3 cellular contexts compared by ENCODE assay signal in the genomic region with DNA sequence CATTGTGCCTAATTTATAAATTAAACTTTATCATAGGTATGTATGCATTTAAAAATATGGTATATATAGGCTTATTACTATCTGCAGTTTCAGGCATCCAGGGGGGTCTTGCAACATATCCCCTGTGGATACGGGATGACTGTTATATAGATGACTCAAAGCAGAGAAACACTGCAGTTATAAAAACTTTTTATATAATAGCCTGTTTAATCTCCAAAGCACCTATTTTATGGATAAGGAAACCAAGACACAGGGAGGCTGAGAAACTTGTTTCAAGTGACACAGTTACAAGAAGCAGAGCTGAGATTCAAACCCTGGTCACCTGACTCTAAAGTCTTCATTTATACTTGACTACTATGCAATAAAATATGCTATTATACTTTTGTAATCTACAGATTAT.
TF ChIP-seq lines count a peak whose summit lies in the region.

No MANE protein-coding gene starts in this region.

TF ChIP-seq in SK-N-SH, 30 proteins besides CTCF, POLR2A, EP300 and RAD21 (continued from another document):
- TF ChIP-seq, protein P1, sequence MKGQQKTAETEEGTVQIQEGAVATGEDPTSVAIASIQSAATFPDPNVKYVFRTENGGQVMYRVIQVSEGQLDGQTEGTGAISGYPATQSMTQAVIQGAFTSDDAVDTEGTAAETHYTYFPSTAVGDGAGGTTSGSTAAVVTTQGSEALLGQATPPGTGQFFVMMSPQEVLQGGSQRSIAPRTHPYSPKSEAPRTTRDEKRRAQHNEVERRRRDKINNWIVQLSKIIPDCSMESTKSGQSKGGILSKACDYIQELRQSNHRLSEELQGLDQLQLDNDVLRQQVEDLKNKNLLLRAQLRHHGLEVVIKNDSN (IDR thresholded peaks at IDR 0.05; ENCODE audit: borderline replicate concordance, low read depth), result no peak
- TF ChIP-seq TCF12 (IDR thresholded peaks at IDR 0.05) (no peak), MEF2A (IDR thresholded peaks at IDR 0.05; ENCODE audit: borderline replicate concordance, low read depth) (no peak), CHD2 (IDR thresholded peaks at IDR 0.05; ENCODE audit: low read length, partially characterized antibody) (no peak)

TF ChIP-seq in SK-N-SH treated with all-trans-retinoic acid at 6 μM for 48 hours, 23 proteins besides CTCF, POLR2A, EP300 and RAD21 (continued from another document):
- TF ChIP-seq, protein P2, sequence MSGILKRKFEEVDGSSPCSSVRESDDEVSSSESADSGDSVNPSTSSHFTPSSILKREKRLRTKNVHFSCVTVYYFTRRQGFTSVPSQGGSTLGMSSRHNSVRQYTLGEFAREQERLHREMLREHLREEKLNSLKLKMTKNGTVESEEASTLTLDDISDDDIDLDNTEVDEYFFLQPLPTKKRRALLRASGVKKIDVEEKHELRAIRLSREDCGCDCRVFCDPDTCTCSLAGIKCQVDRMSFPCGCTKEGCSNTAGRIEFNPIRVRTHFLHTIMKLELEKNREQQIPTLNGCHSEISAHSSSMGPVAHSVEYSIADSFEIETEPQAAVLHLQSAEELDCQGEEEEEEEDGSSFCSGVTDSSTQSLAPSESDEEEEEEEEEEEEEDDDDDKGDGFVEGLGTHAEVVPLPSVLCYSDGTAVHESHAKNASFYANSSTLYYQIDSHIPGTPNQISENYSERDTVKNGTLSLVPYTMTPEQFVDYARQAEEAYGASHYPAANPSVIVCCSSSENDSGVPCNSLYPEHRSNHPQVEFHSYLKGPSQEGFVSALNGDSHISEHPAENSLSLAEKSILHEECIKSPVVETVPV (CRISPR knock-in tag; IDR thresholded peaks at IDR 0.05), result no peak
- TF ChIP-seq GLIS3 (CRISPR knock-in tag; IDR thresholded peaks at IDR 0.05), result no peak
TF ChIP-seq in SK-N-SH treated with all-trans-retinoic acid at 6 μM for 48 hours: peak in this region for 0.

TF ChIP-seq in endothelial cell of umbilical vein, 7 proteins besides CTCF, POLR2A, EP300 and RAD21:
- TF ChIP-seq, protein P3, sequence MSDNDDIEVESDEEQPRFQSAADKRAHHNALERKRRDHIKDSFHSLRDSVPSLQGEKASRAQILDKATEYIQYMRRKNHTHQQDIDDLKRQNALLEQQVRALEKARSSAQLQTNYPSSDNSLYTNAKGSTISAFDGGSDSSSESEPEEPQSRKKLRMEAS (IDR thresholded peaks at IDR 0.05; ENCODE audit: insufficient read depth, insufficient read length), result no peak
- TF ChIP-seq FOS (IDR thresholded peaks at IDR 0.05; ENCODE audit: borderline replicate concordance, insufficient read depth, low read length) (no peak), JUN (IDR thresholded peaks at IDR 0.05; ENCODE audit: borderline replicate concordance, insufficient read depth, insufficient read length, low read depth) (no peak), GATA2 (IDR thresholded peaks at IDR 0.05; ENCODE audit: insufficient read depth, insufficient read length, low read depth, low read length) (no peak), POLR2AphosphoS5 (IDR thresholded peaks at IDR 0.05; ENCODE audit: insufficient read depth, low read depth, low read length) (no peak), MYC (IDR thresholded peaks at IDR 0.05; ENCODE audit: low read depth, low read length) (no peak), EZH2 (IDR thresholded peaks at IDR 0.05; ENCODE audit: borderline replicate concordance, low read depth, low read length, severe bottlenecking) (no peak)
TF ChIP-seq in endothelial cell of umbilical vein: peak in this region for 0.
